In genomic region chr1:203797216-203797615, GRCh38 we compare ENCODE assay signal across 8 cellular contexts. TPM values are rescaled to one million over a fixed set of nuclear protein-coding genes. Genes with fewer than 3 reads are reported as not detected.
DNase-seq lines count a peak whose midpoint lies in the region; ATAC-seq, FAIRE-seq and TF ChIP-seq lines count a peak whose summit lies in the region.

No MANE protein-coding gene starts in this region.

- H3K9ac ChIP-seq in DND-41 (ENCODE audit: low read depth, low read length) (peak overlapping the region; percentile 79; the same call in 1 of the 2 replicates), OCI-LY3 (ENCODE audit: low read length) (no peak overlapping the region), parathyroid adenoma (no peak overlapping the region)

- no peak overlapping the region; the same call in 1 of the 2 replicates for H3K27ac ChIP-seq in DND-41 (ENCODE audit: low read length)
- H3K27ac ChIP-seq in OCI-LY3 (ENCODE audit: low read length) = no peak overlapping the region
- H3K27ac ChIP-seq in parathyroid adenoma = no peak overlapping the region
- no peak overlapping the region for H3K27ac ChIP-seq in testis

- FAIRE-seq in HTR-8/SVneo (lab: Jason Lieb, UNC) = no peak

- H2AFZ ChIP-seq in DND-41 (ENCODE audit: low read depth, low read length) = no peak overlapping the region
- H2AFZ ChIP-seq in OCI-LY3 (ENCODE audit: low read depth, low read length) = no peak overlapping the region
- no peak overlapping the region for H2AFZ ChIP-seq in parathyroid adenoma

- ATAC-seq in DND-41 (ENCODE audit: insufficient read depth, low read depth) (no peak), HG03342 (IDR thresholded peaks at IDR 0.05; ENCODE audit: unreplicated experiment) (no peak)

- peaks cover 9% of the 10 kb centered on the region for H3K27me3 Mint-ChIP-seq in endothelial cell (ENCODE audit: unreplicated experiment)

- H3K4me3 Mint-ChIP-seq in endothelial cell (ENCODE audit: unreplicated experiment) = peak overlapping the region; percentile 100

- peak overlapping the region; percentile 100 for H3K27ac Mint-ChIP-seq in endothelial cell (ENCODE audit: unreplicated experiment)

- peaks cover 25% of the 10 kb centered on the region for H3K36me3 Mint-ChIP-seq in endothelial cell (ENCODE audit: low read depth, unreplicated experiment)

- H3K4me2 ChIP-seq in DND-41 (ENCODE audit: insufficient read depth, low read length) (peak overlapping the region; percentile 89), OCI-LY3 (ENCODE audit: low read length) (peak overlapping the region; percentile 83), parathyroid adenoma (ENCODE audit: low read length) (peak overlapping the region; percentile 93)

- H3K4me1 ChIP-seq in DND-41 (ENCODE audit: insufficient read depth, low read length) (peaks cover 54% of the 10 kb centered on the region), OCI-LY3 (ENCODE audit: low read length) (peaks cover 23% of the 10 kb centered on the region), parathyroid adenoma (peaks cover 13% of the 10 kb centered on the region), testis (peaks cover 36% of the 10 kb centered on the region)

- H4K20me1 ChIP-seq in DND-41 (ENCODE audit: insufficient read depth, low read length) (peaks cover 48% of the 10 kb centered on the region), OCI-LY3 (ENCODE audit: insufficient read depth, low read length) (peaks cover 55% of the 10 kb centered on the region)

- H3K9me3 Mint-ChIP-seq in endothelial cell (ENCODE audit: unreplicated experiment) = no peaks in the 10 kb centered on the region

- H3K79me2 ChIP-seq in DND-41 (ENCODE audit: insufficient read depth, low read length) (peaks cover 67% of the 10 kb centered on the region), OCI-LY3 (ENCODE audit: low read length) (peaks cover 67% of the 10 kb centered on the region), parathyroid adenoma (peaks cover 31% of the 10 kb centered on the region)

- H3K36me3 ChIP-seq in DND-41 (ENCODE audit: insufficient read depth, low read length) (peaks cover 49% of the 10 kb centered on the region), OCI-LY3 (replicated peaks; ENCODE audit: low read depth, low read length) (peaks cover 42% of the 10 kb centered on the region), parathyroid adenoma (ENCODE audit: control insufficient read depth, insufficient read depth, low read length) (no peaks in the 10 kb centered on the region), testis (ENCODE audit: low read depth, missing control alignments) (no peaks in the 10 kb centered on the region)

- no peaks in the 10 kb centered on the region for H3K27me3 ChIP-seq in DND-41 (ENCODE audit: insufficient read depth, low read length, poor library complexity)
- no peaks in the 10 kb centered on the region for H3K27me3 ChIP-seq in OCI-LY3 (ENCODE audit: low read depth, low read length)
- H3K27me3 ChIP-seq in parathyroid adenoma (ENCODE audit: control insufficient read depth, insufficient read depth, low read length) = no peaks in the 10 kb centered on the region
- no peaks in the 10 kb centered on the region for H3K27me3 ChIP-seq in testis

- no peak for DNase-seq in DND-41
- DNase-seq in endothelial cell (ENCODE audit: low spot score) = no peak
- DNase-seq in NK-92 treated with Interleukin-12 subunit alpha and Interleukin-12 subunit beta, amount 100 ng/mL, for 24 hours (lab: John Stamatoyannopoulos, UW) = no peak
- DNase-seq in testis = no peak
- DNase-seq in HTR-8/SVneo (ENCODE audit: insufficient read length, low spot score) = no peak

- no peaks in the 10 kb centered on the region for H3K9me3 ChIP-seq in DND-41 (ENCODE audit: insufficient read depth, low read length, severe bottlenecking)
- H3K9me3 ChIP-seq in OCI-LY3 (ENCODE audit: insufficient read depth, low read length) = no peaks in the 10 kb centered on the region
- H3K9me3 ChIP-seq in parathyroid adenoma (ENCODE audit: control insufficient read depth, low read length) = no peaks in the 10 kb centered on the region
- H3K9me3 ChIP-seq in testis = no peaks in the 10 kb centered on the region

- TF ChIP-seq POLR2A in testis (IDR thresholded peaks at IDR 0.05) = no peak

- intact Hi-C loops in testis (cut with DNase I; ENCODE audit: low total_unique reads) = no loop called here

- H3K4me3 ChIP-seq in DND-41 (ENCODE audit: low read depth in 1 of 2, low read length in 2 of 2) (peak overlapping the region in 1 of 2 experiments; percentile 79; a peak in 3 of 4 replicates), OCI-LY3 (ENCODE audit: low read length) (peak overlapping the region; percentile 82), parathyroid adenoma (ENCODE audit: low read depth, low read length) (no peak overlapping the region), testis (no peak overlapping the region)

- H3K4me1 Mint-ChIP-seq in endothelial cell (ENCODE audit: unreplicated experiment) = peaks cover 37% of the 10 kb centered on the region

- TF ChIP-seq CTCF in DND-41 (IDR thresholded peaks at IDR 0.05; ENCODE audit: borderline replicate concordance, extremely low read depth, low read length, poor library complexity, severe bottlenecking) = no peak
- no peak for TF ChIP-seq CTCF in OCI-LY3 (IDR thresholded peaks at IDR 0.05; ENCODE audit: low read depth, low read length)
- TF ChIP-seq CTCF in endothelial cell (IDR thresholded peaks at IDR 0.05; ENCODE audit: unreplicated experiment) = no peak
- TF ChIP-seq CTCF in parathyroid adenoma (IDR thresholded peaks at IDR 0.05) = no peak
- no peak for TF ChIP-seq CTCF in testis (IDR thresholded peaks at IDR 0.05)

- 45 to 46% methylated on average over 2 of the region's 2 CpGs for WGBS in testis, 2 donors

RNA-seq across cellular contexts. Expression of gene ZBED6, which starts 1.8 kb away (rescaled TPM):
- total RNA-seq in endothelial cell (ENCODE audit: unreplicated experiment) (30.3 TPM), testis (10 to 100 TPM; 24.8 to 29.8 TPM)
- 8.2 TPM for polyA plus RNA-seq in testis (ENCODE audit: insufficient read depth, low read depth, low replicate concordance)

RNA-seq across cellular contexts. Expression of gene ZC3H11A, which starts 1.8 kb away (rescaled TPM):
- total RNA-seq in endothelial cell (ENCODE audit: unreplicated experiment) = 85.9 TPM
- total RNA-seq in testis = 100 to 1,000 TPM; 128 to 133 TPM
- 84.5 TPM for polyA plus RNA-seq in testis (ENCODE audit: insufficient read depth, low read depth, low replicate concordance)

RNA-seq across cellular contexts. Expression of gene LAX1, which starts 32.2 kb away (rescaled TPM):
- total RNA-seq in endothelial cell (ENCODE audit: unreplicated experiment) (not detected), testis (under 1 TPM in 1 of 2 donors, not detected in 1; 0.37 TPM)
- 0.26 TPM for polyA plus RNA-seq in testis (ENCODE audit: insufficient read depth, low read depth, low replicate concordance)
